8 cellular contexts compared by ENCODE assay signal in genomic region chr3:134794950-134795775, GRCh38. TPM values are rescaled to one million over a fixed set of nuclear protein-coding genes. Genes with fewer than 3 reads are reported as not detected.
DNase-seq lines count a peak whose midpoint lies in the region; ATAC-seq and TF ChIP-seq lines count a peak whose summit lies in the region.

TSS of gene EPHB1 (plus strand) at chr3:134795260.

- H3K27me3 ChIP-seq in dorsolateral prefrontal cortex: peaks cover 0 to 34% (median 9%) of the 10 kb centered on the region in 45 donors
- peaks cover 8 to 12% of the 10 kb centered on the region in 2 donors for H3K27me3 ChIP-seq in right lobe of liver

- TF ChIP-seq CTCF in dorsolateral prefrontal cortex (IDR thresholded peaks at IDR 0.05 in 54 of 56, conservative IDR thresholded peaks at IDR 0.05 in 2 of 56; ENCODE audit: low read depth in 1 of 56, partially characterized antibody in 56 of 56): peak; percentile 66 to 98 (median 92)
- peak; percentile 85 to 92 (median 91) for TF ChIP-seq CTCF in right lobe of liver (IDR thresholded peaks at IDR 0.05)

- H3K36me3 ChIP-seq in right lobe of liver: no peaks in the 10 kb centered on the region

- intact Hi-C loops in dorsolateral prefrontal cortex (cut with DNase I) (loop anchor here (1.0 to 10.0 kb wide), 9 partner anchors 102 to 1250 kb away; no protein-coding TSS in a partner anchor), right lobe of liver (cut with DNase I) (loop anchor here (10.0 kb wide), 3 partner anchors 450 to 1100 kb away; no protein-coding TSS in a partner anchor)

- DNase-seq in CD1c-positive myeloid dendritic cell (ENCODE audit: extremely low spot score) (peak; percentile 63), GM19238 (ENCODE audit: insufficient read length, low spot score) (peak; percentile 82), NCI-H2227 treated with DMSO at 0.1 percent for 48 hours (lab: John Stamatoyannopoulos, UW) (peak; percentile 83), dorsolateral prefrontal cortex (peak; percentile 70 to 96 (median 88)), right lobe of liver (peak; percentile 80 to 86 (median 80))
- peak; percentile 31 to 59 for DNase-seq in activated CD4-positive, alpha-beta T cell treated with anti-CD3 and anti-CD28 coated beads for 24 hours (ENCODE audit: low read depth in 2 of 2)
- DNase-seq in stimulated activated CD4-positive, alpha-beta T cell treated with anti-CD3 and anti-CD28 coated beads, Interleukin-4, amount 100 ng/mL, for 4 hours: peak; percentile 19 to 53

- H3K27ac ChIP-seq in dorsolateral prefrontal cortex: peak within 1 kb of the TSS in 42 of 59 donors; percentile 4 to 78 (median 50)
- H3K27ac ChIP-seq in right lobe of liver: no peak within 1 kb of the TSS

- H3K4me3 ChIP-seq in dorsolateral prefrontal cortex: peak within 1 kb of the TSS; percentile 41 to 84 (median 71)
- peak within 1 kb of the TSS; percentile 43 to 50 (median 50) for H3K4me3 ChIP-seq in right lobe of liver

- 0% methylated on average over 22 of the region's 74 CpGs for WGBS in right lobe of liver (ENCODE audit: insufficient coverage, low coverage, low lambda C conversion rate, missing lambda C conversion rate)

- H3K9me3 ChIP-seq in right lobe of liver: no peaks in the 10 kb centered on the region

- peaks cover 0 to 13% (median 3%) of the 10 kb centered on the region in 4 donors for H3K4me1 ChIP-seq in right lobe of liver

- TF ChIP-seq POLR2A in right lobe of liver (IDR thresholded peaks at IDR 0.05): no peak

- ATAC-seq in HG03354 (IDR thresholded peaks at IDR 0.05; ENCODE audit: poor library complexity, severe bottlenecking, unreplicated experiment) (peak; percentile 82), right lobe of liver (peak; percentile 92 to 96 (median 93))

RNA-seq across cellular contexts. Expression of gene EPHB1, which starts in this region (rescaled TPM):
- total RNA-seq in dorsolateral prefrontal cortex (10 to 100 TPM in 119 of 120 experiments, 1 to 10 TPM in 1; 10.0 to 54.8 (median 23.0) TPM), right lobe of liver (10 to 100 TPM in 1 of 6 experiments, 1 to 10 TPM in 4, under 1 TPM in 1; 0.63 to 10.9 (median 1.8) TPM)

Comparison
In these comparisons a context has a peak if more than half of its experiments do, and no peak if none do; other contexts are left out.
1. DNase-seq: peak in every context shown above with its lines; median percentile 88 in dorsolateral prefrontal cortex; 83 in NCI-H2227 treated with DMSO at 0.1 percent for 48 hours; 82 in GM19238; 80 in right lobe of liver; 63 in CD1c-positive myeloid dendritic cell; 45 in activated CD4-positive, alpha-beta T cell treated with anti-CD3 and anti-CD28 coated beads for 24 hours; 36 in stimulated activated CD4-positive, alpha-beta T cell treated with anti-CD3 and anti-CD28 coated beads, Interleukin-4, amount 100 ng/mL, for 4 hours.
2. H3K27ac ChIP-seq: peak in dorsolateral prefrontal cortex (42 of 59); none in right lobe of liver (0 of 3).